In genomic region chr12:115949675-115950074, GRCh38 we compare ENCODE assay signal across 18 cellular contexts.
"Had no signal": no experiment of that assay in that cellular context is flagged by ENCODE, and none has a peak within 500 bp of the region (broad histone marks: within the 10 kb centered on the region; RNA-seq: fewer than 3 reads in every experiment).

No MANE protein-coding gene starts in this region.

- H3K27ac ChIP-seq: foreskin keratinocyte, psoas muscle, right lobe of liver, testis, transverse colon had no signal

- H3K4me1 ChIP-seq: foreskin keratinocyte, testis, transverse colon had no signal

- H3K36me3 ChIP-seq: right lobe of liver, transverse colon had no signal

- H3K27me3 ChIP-seq: foreskin keratinocyte, right lobe of liver, testis, transverse colon had no signal

- H3K9me3 Mint-ChIP-seq: dendritic cell treated with granulocyte-macrophage colony-stimulating factor and Interleukin-4, amounts not matched to agents 40 ng/mL and 50 ng/mL, for 4 days; effector memory CD8-positive, alpha-beta T cell; immature natural killer cell; nephron progenitor cell; stimulated activated memory B cell treated with anti-CD40 and anti-IgM and Interleukin-4, amounts not matched to agents 10 μg/mL and 1 μg/mL and 100 μg/mL, for 72 hours; stimulated activated naive CD8-positive, alpha-beta T cell treated with anti-CD3 and anti-CD28 coated beads, Interleukin-15, amount 100 ng/mL, for 72 hours had no signal

- ATAC-seq: effector memory CD8-positive, alpha-beta T cell; foreskin keratinocyte; left ventricle myocardium superior; naive thymus-derived CD4-positive, alpha-beta T cell; psoas muscle; right lobe of liver; stimulated activated memory B cell treated with anti-CD40 and anti-IgM and Interleukin-4, amounts not matched to agents 10 μg/mL and 1 μg/mL and 100 μg/mL, for 72 hours; stimulated activated naive CD8-positive, alpha-beta T cell treated with anti-CD3 and anti-CD28 coated beads, Interleukin-15, amount 100 ng/mL, for 72 hours had no signal

- H3K4me3 Mint-ChIP-seq: dendritic cell treated with granulocyte-macrophage colony-stimulating factor and Interleukin-4, amounts not matched to agents 40 ng/mL and 50 ng/mL, for 4 days; effector memory CD8-positive, alpha-beta T cell; immature natural killer cell; naive thymus-derived CD4-positive, alpha-beta T cell; nephron progenitor cell; stimulated activated memory B cell treated with anti-CD40 and anti-IgM and Interleukin-4, amounts not matched to agents 10 μg/mL and 1 μg/mL and 100 μg/mL, for 72 hours; stimulated activated naive CD8-positive, alpha-beta T cell treated with anti-CD3 and anti-CD28 coated beads, Interleukin-15, amount 100 ng/mL, for 72 hours had no signal

- FAIRE-seq: keratinocyte had no signal

- DNase-seq: effector memory CD8-positive, alpha-beta T cell; foreskin keratinocyte; immature natural killer cell; left ventricle myocardium superior; naive thymus-derived CD4-positive, alpha-beta T cell; nephron progenitor cell; psoas muscle; retina; right lobe of liver; stimulated activated CD4-positive, alpha-beta T cell treated with anti-CD3 and anti-CD28 coated beads, Interleukin-4, amount 100 ng/mL, for 1 hour; stimulated activated CD8-positive, alpha-beta memory T cell treated with anti-CD3 and anti-CD28 coated beads, Interleukin-4, amount 100 ng/mL, for 48 hours; stimulated activated naive CD8-positive, alpha-beta T cell treated with anti-CD3 and anti-CD28 coated beads, Interleukin-15, amount 100 ng/mL, for 72 hours; testis; transverse colon had no signal

- H3K4me3 ChIP-seq: lung, psoas muscle, right lobe of liver, testis, transverse colon had no signal

- H3K9me3 ChIP-seq: psoas muscle, right lobe of liver, testis, transverse colon had no signal

- H3K4me1 Mint-ChIP-seq: immature natural killer cell; stimulated activated memory B cell treated with anti-CD40 and anti-IgM and Interleukin-4, amounts not matched to agents 10 μg/mL and 1 μg/mL and 100 μg/mL, for 72 hours; stimulated activated naive CD8-positive, alpha-beta T cell treated with anti-CD3 and anti-CD28 coated beads, Interleukin-15, amount 100 ng/mL, for 72 hours had no signal

- H3K27ac Mint-ChIP-seq: dendritic cell treated with granulocyte-macrophage colony-stimulating factor and Interleukin-4, amounts not matched to agents 40 ng/mL and 50 ng/mL, for 4 days; effector memory CD8-positive, alpha-beta T cell; immature natural killer cell; nephron progenitor cell; stimulated activated memory B cell treated with anti-CD40 and anti-IgM and Interleukin-4, amounts not matched to agents 10 μg/mL and 1 μg/mL and 100 μg/mL, for 72 hours had no signal
